Comparison of ENCODE assay signal across 9 cellular contexts in the genomic region with DNA sequence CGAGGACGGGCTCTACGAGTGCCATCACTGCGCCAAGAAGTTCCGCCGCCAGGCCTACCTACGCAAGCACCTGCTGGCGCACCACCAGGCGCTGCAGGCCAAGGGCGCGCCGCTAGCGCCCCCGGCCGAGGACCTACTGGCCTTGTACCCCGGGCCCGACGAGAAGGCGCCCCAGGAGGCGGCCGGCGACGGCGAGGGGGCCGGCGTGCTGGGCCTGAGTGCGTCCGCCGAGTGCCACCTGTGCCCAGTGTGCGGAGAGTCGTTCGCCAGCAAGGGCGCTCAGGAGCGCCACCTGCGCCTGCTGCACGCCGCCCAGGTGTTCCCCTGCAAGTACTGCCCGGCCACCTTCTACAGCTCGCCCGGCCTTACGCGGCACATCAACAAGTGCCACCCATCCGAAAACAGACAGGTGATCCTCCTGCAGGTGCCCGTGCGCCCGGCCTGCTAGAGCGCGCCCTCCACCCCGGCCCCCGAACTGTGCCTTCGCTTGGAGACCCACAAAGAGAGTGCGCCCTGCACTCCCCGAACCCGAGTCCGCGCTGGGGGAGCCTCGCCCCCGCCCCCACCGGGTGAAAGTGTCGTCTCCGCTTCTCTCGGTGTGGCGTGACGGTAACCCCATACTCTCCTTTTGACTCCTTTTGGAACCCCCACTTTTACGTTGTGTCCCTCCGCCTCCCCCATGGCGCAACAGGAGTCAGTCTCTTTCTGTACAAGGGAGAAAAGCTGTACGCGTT. TPM values are rescaled to one million over a fixed set of nuclear protein-coding genes. Genes with fewer than 3 reads are reported as not detected.
DNase-seq lines count a peak whose midpoint lies in the region; ATAC-seq, FAIRE-seq and TF ChIP-seq lines count a peak whose summit lies in the region.
"Had no signal": no experiment of that assay in that cellular context is flagged by ENCODE, and none has a peak within 500 bp of the region (broad histone marks: within the 10 kb centered on the region; RNA-seq: fewer than 3 reads in every experiment).

No MANE protein-coding gene starts in this region.

- H3K36me3 ChIP-seq in astrocyte (ENCODE audit: insufficient read depth, low read length), result no peaks in the 10 kb centered on the region
- no peaks in the 10 kb centered on the region for H3K36me3 ChIP-seq in mucosa of stomach (ENCODE audit: control insufficient read depth, insufficient read depth, low read length)

- H4K20me1 ChIP-seq in astrocyte (ENCODE audit: insufficient read depth, low read length), result peaks cover 4% of the 10 kb centered on the region

- FAIRE-seq in astrocyte (lab: Jason Lieb, UNC), result no peak

- H3K27me3 ChIP-seq in astrocyte (ENCODE audit: insufficient read depth, low read length) (peaks cover 72% of the 10 kb centered on the region), mucosa of stomach (ENCODE audit: control insufficient read depth, insufficient read depth, low read length) (peaks cover 81% of the 10 kb centered on the region)

- H3K4me3 ChIP-seq in LNCaP clone FGC (ENCODE audit: low read depth, low read length) (no peak overlapping the region), astrocyte (ENCODE audit: insufficient read depth, low read depth, low read length) (no peak overlapping the region), mucosa of stomach (ENCODE audit: low read length) (no peak overlapping the region)

- no peak for ATAC-seq in HG03521 (IDR thresholded peaks at IDR 0.05; ENCODE audit: unreplicated experiment)

- H3K4me1 ChIP-seq in astrocyte (ENCODE audit: insufficient read depth, low read length) (no peaks in the 10 kb centered on the region), mucosa of stomach (ENCODE audit: control insufficient read depth, insufficient read depth, low read length) (no peaks in the 10 kb centered on the region)

- no peak overlapping the region for H3K27ac ChIP-seq in astrocyte (ENCODE audit: low read depth, low read length)

- H3K9me3 Mint-ChIP-seq in astrocyte (ENCODE audit: unreplicated experiment), result peaks cover 12% of the 10 kb centered on the region

- H3K79me2 ChIP-seq in astrocyte (ENCODE audit: insufficient read depth, low read length), result no peaks in the 10 kb centered on the region

- H3K4me3 Mint-ChIP-seq in astrocyte (ENCODE audit: unreplicated experiment), result peak overlapping the region; percentile 81

- H3K27me3 Mint-ChIP-seq in astrocyte (ENCODE audit: low read depth, unreplicated experiment), result peaks cover 64% of the 10 kb centered on the region

- DNase-seq in DMS79 (lab: John Stamatoyannopoulos, UW), result peak; percentile 17
- DNase-seq in LNCaP clone FGC (ENCODE audit: low read depth), result no peak
- no peak for DNase-seq in astrocyte (ENCODE audit: low read depth)
- DNase-seq in NK-92 treated with Interleukin-12 subunit alpha and Interleukin-12 subunit beta, amount 100 ng/mL, for 24 hours (lab: John Stamatoyannopoulos, UW), result no peak
- DNase-seq in T-helper 9 cell, result no peak
- no peak for DNase-seq in ureter (ENCODE audit: low spot score)
- DNase-seq: IMR-90 had no signal

- peak overlapping the region; percentile 92 for H3K27ac Mint-ChIP-seq in astrocyte (ENCODE audit: unreplicated experiment)

- TF ChIP-seq CTCF in LNCaP clone FGC (IDR thresholded peaks at IDR 0.05; ENCODE audit: control insufficient read depth, extremely low read depth, insufficient read depth) (peak; percentile 50), astrocyte (IDR thresholded peaks at IDR 0.05; ENCODE audit: insufficient read depth, low read depth, low read length) (no peak)

- no peak overlapping the region for H3K4me2 ChIP-seq in astrocyte (ENCODE audit: low read length)

- H3K9me3 ChIP-seq in astrocyte (ENCODE audit: insufficient read depth, low read depth, low read length) (peaks cover 4% of the 10 kb centered on the region), mucosa of stomach (ENCODE audit: control insufficient read depth, low read length) (no peaks in the 10 kb centered on the region)

- no peaks in the 10 kb centered on the region for H3K36me3 Mint-ChIP-seq in astrocyte (ENCODE audit: low read depth, unreplicated experiment)

- H3K9ac ChIP-seq in astrocyte (ENCODE audit: low read length) (no peak overlapping the region), mucosa of stomach (ENCODE audit: low read length) (peak overlapping the region; percentile 37)

- peaks cover 6% of the 10 kb centered on the region for H3K4me1 Mint-ChIP-seq in astrocyte (ENCODE audit: low read depth, unreplicated experiment)

- H2AFZ ChIP-seq in astrocyte (ENCODE audit: low read depth, low read length), result no peak overlapping the region

RNA-seq across cellular contexts. Expression of gene INSM1, which starts 1.6 kb away (rescaled TPM):
- total RNA-seq in astrocyte (0.09 TPM in 1 of 2 replicates, not detected in the other), ureter (not detected)
- total RNA-seq: IMR-90 had no signal
